Comparison of ENCODE assay signal across 14 cellular contexts in genomic region chr11:10893713-10894112, GRCh38. TPM values are rescaled to one million over a fixed set of nuclear protein-coding genes. Genes with fewer than 3 reads are reported as not detected.
DNase-seq lines count a peak whose midpoint lies in the region; ATAC-seq and TF ChIP-seq lines count a peak whose summit lies in the region.
"Had no signal": no experiment of that assay in that cellular context is flagged by ENCODE, and none has a peak within 500 bp of the region (broad histone marks: within the 10 kb centered on the region; RNA-seq: fewer than 3 reads in every experiment).

No MANE protein-coding gene starts in this region.

- TF ChIP-seq POLR2A in Peyer's patch (IDR thresholded peaks at IDR 0.05): no peak

- CTCF ChIA-PET in A673 (lab: Charles Lee): interaction anchor here (0.9 kb wide), 1 partner anchor 15 kb away, joined by 4 read pairs; no protein-coding TSS in a partner anchor

- H3K36me3 ChIP-seq in Peyer's patch (no peaks in the 10 kb centered on the region), muscle layer of duodenum (ENCODE audit: control insufficient read depth in 1 of 2, insufficient read depth in 2 of 2, low read length in 2 of 2) (no peaks in the 10 kb centered on the region), A673 (ENCODE audit: insufficient read depth, low read length, poor library complexity, severe bottlenecking) (no peaks in the 10 kb centered on the region)
- H3K36me3 ChIP-seq: cardiac muscle cell, neural progenitor cell had no signal

- H3K27me3 Mint-ChIP-seq in stimulated activated naive CD8-positive, alpha-beta T cell treated with anti-CD3 and anti-CD28 coated beads, Interleukin-15, amount 100 ng/mL, for 72 hours: peaks cover 7% of the 10 kb centered on the region

- peaks cover 18 to 20% of the 10 kb centered on the region in 2 donors for H3K9me3 Mint-ChIP-seq in stimulated activated naive CD8-positive, alpha-beta T cell treated with anti-CD3 and anti-CD28 coated beads, Interleukin-15, amount 100 ng/mL, for 72 hours

- H3K27ac Mint-ChIP-seq in stimulated activated naive CD8-positive, alpha-beta T cell treated with anti-CD3 and anti-CD28 coated beads, Interleukin-15, amount 100 ng/mL, for 72 hours: no peak overlapping the region
- H3K27ac Mint-ChIP-seq: CD4-positive, alpha-beta memory T cell; neural progenitor cell had no signal

- BruUV-seq in A673 (replicated peaks; lab: Mats Ljungman, UMichigan): no TSS peak

- no peak overlapping the region for H3K4me3 Mint-ChIP-seq in stimulated activated naive CD8-positive, alpha-beta T cell treated with anti-CD3 and anti-CD28 coated beads, Interleukin-15, amount 100 ng/mL, for 72 hours
- H3K4me3 Mint-ChIP-seq: CD4-positive, alpha-beta memory T cell; neural progenitor cell had no signal

- intact Hi-C loops in A673 (cut with micrococcal nuclease; ENCODE audit: unreplicated experiment): no loop called here

- no peak overlapping the region for H3K4me3 ChIP-seq in Peyer's patch
- no peak overlapping the region for H3K4me3 ChIP-seq in fibroblast of mammary gland (ENCODE audit: control insufficient read depth, low read depth, low read length)
- no peak overlapping the region for H3K4me3 ChIP-seq in muscle layer of duodenum (ENCODE audit: low read depth in 1 of 2, low read length in 2 of 2)
- H3K4me3 ChIP-seq in A673 (ENCODE audit: low read depth, low read length, poor library complexity, severe bottlenecking): no peak overlapping the region
- H3K4me3 ChIP-seq: cardiac muscle cell, K562, neural progenitor cell had no signal

- H3K4me1 Mint-ChIP-seq in stimulated activated naive CD8-positive, alpha-beta T cell treated with anti-CD3 and anti-CD28 coated beads, Interleukin-15, amount 100 ng/mL, for 72 hours: peaks cover 9% of the 10 kb centered on the region
- H3K4me1 Mint-ChIP-seq: CD4-positive, alpha-beta memory T cell had no signal

- POLR2A ChIA-PET in A673 (lab: Charles Lee; ENCODE audit: low non-redundant PET): no interaction called here

- DNase-seq in AG09319 (ENCODE audit: extremely low read depth, low read depth) (no peak), Peyer's patch (no peak), fibroblast of mammary gland (ENCODE audit: low read depth) (peak; percentile 86), GM03348 (ENCODE audit: low spot score) (no peak), A673 (ENCODE audit: low spot score) (no peak)
- no peak for DNase-seq in stimulated activated naive CD8-positive, alpha-beta T cell treated with anti-CD3 and anti-CD28 coated beads, Interleukin-15, amount 100 ng/mL, for 72 hours
- DNase-seq: CD4-positive, alpha-beta memory T cell; hippocampal formation; NCI-H2171 treated with DMSO at 0.1 percent for 48 hours had no signal

- H3K9me3 ChIP-seq in Peyer's patch: no peaks in the 10 kb centered on the region
- H3K9me3 ChIP-seq in muscle layer of duodenum (ENCODE audit: control insufficient read depth in 1 of 2, low read length in 2 of 2): no peaks in the 10 kb centered on the region
- no peaks in the 10 kb centered on the region for H3K9me3 ChIP-seq in A673 (ENCODE audit: low read depth, low read length, poor library complexity, severe bottlenecking)

- H3K4me1 ChIP-seq in Peyer's patch: peaks cover 0 to 17% (median 6%) of the 10 kb centered on the region in 4 donors
- H3K4me1 ChIP-seq in muscle layer of duodenum (ENCODE audit: control insufficient read depth in 1 of 2, insufficient read depth in 2 of 2, low read length in 2 of 2): peaks cover 5 to 9% of the 10 kb centered on the region in 2 donors
- no peaks in the 10 kb centered on the region for H3K4me1 ChIP-seq in A673 (ENCODE audit: insufficient read depth, low read length, poor library complexity, severe bottlenecking)
- H3K4me1 ChIP-seq: neural progenitor cell had no signal

- TF ChIP-seq CTCF in AG09319 (IDR thresholded peaks at IDR 0.05; ENCODE audit: low read depth, low read length) (peak; percentile 41), Peyer's patch (IDR thresholded peaks at IDR 0.05) (peak in 4 of 6 experiments; percentile 24 to 83 (median 72)), fibroblast of mammary gland (conservative IDR thresholded peaks at IDR 0.05; ENCODE audit: control insufficient read depth, insufficient read depth, low read depth, low read length) (peak; percentile 38), A673 (conservative IDR thresholded peaks at IDR 0.05; ENCODE audit: low read depth, low read length) (no peak)

- H3K27ac ChIP-seq in Peyer's patch (peak overlapping the region in 3 of 4 donors; percentile 29 to 70 (median 65)), muscle layer of duodenum (ENCODE audit: low read length) (peak overlapping the region; percentile 2), A673 (ENCODE audit: low read depth, low read length, poor library complexity, severe bottlenecking) (no peak overlapping the region)
- H3K27ac ChIP-seq: cardiac muscle cell, neural progenitor cell had no signal

- no peak for ATAC-seq in stimulated activated naive CD8-positive, alpha-beta T cell treated with anti-CD3 and anti-CD28 coated beads, Interleukin-15, amount 100 ng/mL, for 72 hours
- no peak for ATAC-seq in GM21576 (IDR thresholded peaks at IDR 0.05; ENCODE audit: unreplicated experiment)
- ATAC-seq: K562 had no signal

- H3K27me3 ChIP-seq in Peyer's patch (no peaks in the 10 kb centered on the region), muscle layer of duodenum (ENCODE audit: low read depth, low read length) (no peaks in the 10 kb centered on the region), A673 (replicated peaks; ENCODE audit: insufficient read depth, low read depth, low read length, poor library complexity) (no peaks in the 10 kb centered on the region)
- H3K27me3 ChIP-seq: cardiac muscle cell, neural progenitor cell had no signal

RNA-seq across cellular contexts. Expression of gene ZBED5, which starts 35.9 kb away (rescaled TPM):
- total RNA-seq in Peyer's patch: 10 to 100 TPM; 23.8 to 47.0 (median 31.9) TPM
- 40.2 and 43.5 TPM in 2 replicates for total RNA-seq in A673 (2021)
